In the genomic region with DNA sequence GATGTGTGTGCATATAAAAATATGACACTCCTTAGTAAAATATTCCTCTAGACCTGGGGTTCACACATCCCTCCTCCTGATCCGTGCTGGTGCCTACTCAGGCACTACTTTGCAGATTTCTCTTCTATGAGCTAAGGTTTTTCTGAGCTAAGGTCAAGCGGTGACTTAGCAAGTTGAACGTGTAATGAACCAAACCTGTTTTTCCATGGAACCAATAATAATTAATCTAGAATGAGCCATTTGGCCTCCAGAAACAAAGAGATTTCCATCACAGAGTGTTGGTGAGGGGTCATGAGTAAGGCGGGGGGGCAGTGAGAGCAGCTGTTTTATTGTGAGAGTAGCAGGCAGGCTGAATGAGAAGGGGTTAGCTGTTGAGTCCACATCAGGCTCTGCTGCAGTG, we compare ENCODE assay signal across 18 cellular contexts.
DNase-seq lines count a peak whose midpoint lies in the region; ATAC-seq and TF ChIP-seq lines count a peak whose summit lies in the region.
"Had no signal": no experiment of that assay in that cellular context is flagged by ENCODE, and none has a peak within 500 bp of the region (broad histone marks: within the 10 kb centered on the region; RNA-seq: fewer than 3 reads in every experiment).

No MANE protein-coding gene starts in this region.

- H3K4me2 ChIP-seq in mesenchymal stem cell (ENCODE audit: low read length, poor library complexity, severe bottlenecking): no peak overlapping the region

- H2BK15ac ChIP-seq in mesenchymal stem cell (ENCODE audit: low read depth, poor library complexity, severe bottlenecking): no peak overlapping the region

- H3K9me3 Mint-ChIP-seq in type B pancreatic cell: no peaks in the 10 kb centered on the region

- DNase-seq in HT-29 (ENCODE audit: low spot score): peak; percentile 67
- DNase-seq in mesenchymal stem cell: no peak
- DNase-seq in type B pancreatic cell (ENCODE audit: extremely low spot score, unreplicated experiment): no peak
- no peak for DNase-seq in activated effector memory CD4-positive, alpha-beta T cell treated with Interleukin-2 at 50 U/mL for 16 hours
- DNase-seq in AG20443 (ENCODE audit: low spot score): no peak
- DNase-seq: ACHN, DND-41, H7, MG63, NCI-H1092, NCI-H146, NCI-H2081, NCI-H510A, NCI-H774 had no signal

- no peak overlapping the region for H3K23ac ChIP-seq in mesenchymal stem cell (ENCODE audit: low read length in 2 of 2)

- peaks cover 0 to 4% of the 10 kb centered on the region in 2 donors for H3K4me1 ChIP-seq in esophagus (ENCODE audit: control insufficient read depth in 2 of 2, insufficient read depth in 2 of 2, low read length in 1 of 2)
- peaks cover 11% of the 10 kb centered on the region for H3K4me1 ChIP-seq in mesenchymal stem cell (ENCODE audit: control insufficient read depth, insufficient read depth, low read depth, low read length)

- H3K36me3 ChIP-seq in esophagus (ENCODE audit: control insufficient read depth in 2 of 2, insufficient read depth in 2 of 2, low read length in 1 of 2) (no peaks in the 10 kb centered on the region), mesenchymal stem cell (ENCODE audit: control insufficient read depth in 1 of 2, insufficient read depth in 2 of 2, low read depth in 1 of 2, low read length in 2 of 2) (peaks cover 3 to 6% of the 10 kb centered on the region in 2 experiments)
- H3K36me3 ChIP-seq: SJSA1 had no signal

- 78% methylated on average over 4 of the region's 4 CpGs for WGBS in esophagus, 2 donors
- 98% methylated on average over 3 of the region's 4 CpGs for WGBS in mesenchymal stem cell

- no peak for TF ChIP-seq CTCF in type B pancreatic cell (conservative IDR thresholded peaks at IDR 0.05)

- H3K27ac ChIP-seq in esophagus (ENCODE audit: low read depth in 2 of 2, low read length in 1 of 2) (peak overlapping the region; percentile 36 to 82), mesenchymal stem cell (ENCODE audit: low read length, poor library complexity, severe bottlenecking) (peak overlapping the region; percentile 85)
- H3K27ac ChIP-seq: SJSA1 had no signal

- peak overlapping the region; percentile 70 for H2BK5ac ChIP-seq in mesenchymal stem cell (ENCODE audit: low read depth, low read length, poor library complexity, severe bottlenecking)

- H3K9me3 ChIP-seq in esophagus (ENCODE audit: control insufficient read depth in 2 of 2, insufficient read depth in 1 of 2, low read depth in 1 of 2, low read length in 1 of 2) (no peaks in the 10 kb centered on the region), mesenchymal stem cell (ENCODE audit: control insufficient read depth, low read length) (no peaks in the 10 kb centered on the region)
- H3K9me3 ChIP-seq: MG63, SJSA1 had no signal

- peak overlapping the region in 1 of 2 experiments; percentile 11 for H3K4ac ChIP-seq in mesenchymal stem cell (ENCODE audit: low read depth in 1 of 2, low read length in 2 of 2)

- peaks cover 6% of the 10 kb centered on the region for H3K4me1 Mint-ChIP-seq in type B pancreatic cell (ENCODE audit: unreplicated experiment)

- H3K27me3 ChIP-seq in esophagus (ENCODE audit: control insufficient read depth in 1 of 2, insufficient read depth in 2 of 2, low read length in 2 of 2) (no peaks in the 10 kb centered on the region), mesenchymal stem cell (ENCODE audit: control insufficient read depth in 1 of 2, insufficient read depth in 1 of 2, low read length in 2 of 2) (no peaks in the 10 kb centered on the region)
- H3K27me3 ChIP-seq: MG63, SJSA1 had no signal

- peaks cover 10% of the 10 kb centered on the region for H3K36me3 Mint-ChIP-seq in type B pancreatic cell

- H3K4me3 Mint-ChIP-seq in type B pancreatic cell: peak overlapping the region; percentile 60

- no peak overlapping the region for H4K8ac ChIP-seq in mesenchymal stem cell (ENCODE audit: low read length)

- peaks cover 2% of the 10 kb centered on the region for H3K79me1 ChIP-seq in mesenchymal stem cell (replicated peaks; ENCODE audit: low read length, poor library complexity, severe bottlenecking)

- no peak overlapping the region for H2BK12ac ChIP-seq in mesenchymal stem cell (ENCODE audit: low read length in 2 of 2)

- no peaks in the 10 kb centered on the region for H3K27me3 Mint-ChIP-seq in type B pancreatic cell

- no peak overlapping the region for H2AFZ ChIP-seq in mesenchymal stem cell (ENCODE audit: low read depth, low read length)

- H3K9ac ChIP-seq in mesenchymal stem cell (ENCODE audit: low read length): no peak overlapping the region

- no peak for ATAC-seq in GM19395 (IDR thresholded peaks at IDR 0.05; ENCODE audit: unreplicated experiment)
- ATAC-seq: GM12878 had no signal

- no peak overlapping the region for H2BK120ac ChIP-seq in mesenchymal stem cell (ENCODE audit: low read depth, low read length)

- no peak overlapping the region for H3K14ac ChIP-seq in mesenchymal stem cell (ENCODE audit: low read length in 2 of 2)

- H4K91ac ChIP-seq in mesenchymal stem cell (ENCODE audit: low read length): no peak overlapping the region

- no peak overlapping the region for H2AK5ac ChIP-seq in mesenchymal stem cell (ENCODE audit: low read length, severe bottlenecking)

- H3K4me3 ChIP-seq in esophagus (ENCODE audit: low read depth in 1 of 2, low read length in 2 of 2) (no peak overlapping the region), mesenchymal stem cell (ENCODE audit: insufficient read depth in 1 of 2, low read depth in 1 of 2, low read length in 2 of 2) (no peak overlapping the region)
- H3K4me3 ChIP-seq: GM12878, MG63, SJSA1 had no signal

- no peak overlapping the region for H3K18ac ChIP-seq in mesenchymal stem cell (ENCODE audit: low read depth in 1 of 2, low read length in 2 of 2)

- peak overlapping the region; percentile 90 for H3K27ac Mint-ChIP-seq in type B pancreatic cell
